Comparison of ENCODE assay signal across 20 cellular contexts in the genomic region with DNA sequence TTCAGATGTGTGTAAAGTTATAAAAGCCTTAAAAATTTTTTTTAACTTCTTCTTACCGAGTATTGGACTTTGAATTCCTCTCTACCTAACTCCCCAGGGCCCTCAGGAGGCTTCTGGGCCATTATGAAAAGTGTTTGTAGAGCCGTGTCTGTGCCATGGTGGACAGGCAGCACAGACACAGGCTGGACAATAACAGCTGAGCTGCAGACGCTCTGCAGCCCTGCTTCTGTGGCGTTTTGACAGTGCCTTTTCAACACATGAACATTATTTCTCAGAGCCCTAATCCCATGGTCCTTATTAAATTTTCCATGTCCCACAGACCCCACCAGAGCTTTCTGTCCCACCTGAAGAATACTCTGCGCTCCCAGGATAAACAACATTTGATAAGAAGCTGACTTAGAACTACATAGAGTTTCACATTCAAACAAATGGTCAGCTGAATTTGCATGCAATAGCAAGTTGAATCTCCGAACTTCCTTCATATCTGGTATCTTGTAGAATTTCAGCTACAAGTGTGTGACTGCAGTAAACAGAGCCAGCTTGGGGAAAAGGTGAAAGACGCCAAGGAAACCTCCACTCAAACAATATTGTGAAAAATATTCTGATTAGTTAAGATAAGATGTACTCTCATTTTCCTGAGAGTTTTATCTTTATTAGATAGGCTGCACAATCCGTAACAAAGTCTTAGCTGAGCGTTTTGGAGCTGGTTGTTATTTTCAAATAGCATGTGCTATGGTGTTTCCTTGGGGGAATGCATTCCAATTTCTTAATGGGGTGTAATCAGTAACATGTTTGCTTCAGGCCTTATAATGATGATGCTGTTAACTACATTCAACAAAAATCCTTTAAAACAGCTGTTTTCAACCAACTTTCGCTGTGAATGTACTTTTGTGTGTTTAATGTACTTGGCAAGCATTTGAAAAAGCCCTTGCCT.
DNase-seq lines count a peak whose midpoint lies in the region; ATAC-seq and TF ChIP-seq lines count a peak whose summit lies in the region.
"Had no signal": no experiment of that assay in that cellular context is flagged by ENCODE, and none has a peak within 500 bp of the region (broad histone marks: within the 10 kb centered on the region; RNA-seq: fewer than 3 reads in every experiment).

No MANE protein-coding gene starts in this region.

- intact Hi-C loops in Right ventricle myocardium inferior (cut with DNase I) (no loop called here), left ventricle myocardium superior (cut with micrococcal nuclease) (no loop called here)

- H3K36me3 ChIP-seq in right atrium auricular region, result no peaks in the 10 kb centered on the region

- H3K4me3 Mint-ChIP-seq in nephron, result no peak overlapping the region
- H3K4me3 Mint-ChIP-seq: activated CD4-positive, alpha-beta T cell treated with anti-CD3 and anti-CD28 coated beads, Interleukin-2, amount 10 ng/mL, durations not matched to agents 24 days and 14 days; CD14-positive monocyte; central memory CD8-positive, alpha-beta T cell; IgD-negative memory B cell had no signal

- no peaks in the 10 kb centered on the region for H3K27me3 Mint-ChIP-seq in nephron (ENCODE audit: low read depth)
- H3K27me3 Mint-ChIP-seq: activated CD4-positive, alpha-beta T cell treated with anti-CD3 and anti-CD28 coated beads, Interleukin-2, amount 10 ng/mL, durations not matched to agents 24 days and 14 days; central memory CD8-positive, alpha-beta T cell had no signal

- H3K4me3 ChIP-seq in right atrium auricular region, result no peak overlapping the region

- no peak for DNase-seq in Right ventricle myocardium inferior (ENCODE audit: missing footprints)
- no peak for DNase-seq in right atrium auricular region (ENCODE audit: low spot score)
- no peak for DNase-seq in left ventricle myocardium superior
- DNase-seq in HUDEP-2 (lab: John Stamatoyannopoulos, UW; ENCODE audit: unreplicated experiment in 76 of 76), result no peak
- no peak for DNase-seq in epidermal melanocyte (ENCODE audit: insufficient read length, low spot score)
- DNase-seq in NCI-H1105 (lab: John Stamatoyannopoulos, UW), result no peak
- DNase-seq in SHP77 (lab: John Stamatoyannopoulos, UW), result no peak
- DNase-seq: activated CD4-positive, alpha-beta T cell treated with anti-CD3 and anti-CD28 coated beads, Interleukin-2, amount 10 ng/mL, durations not matched to agents 24 days and 14 days; activated CD8-positive, alpha-beta memory T cell treated with anti-CD3 and anti-CD28 coated beads, Interleukin-2, amount 50 U/mL, for 48 hours; activated gamma-delta T cell; effector CD4-positive, alpha-beta T cell; MM.1S; NCI-H1694; stimulated activated CD4-positive, alpha-beta T cell treated with anti-CD3 and anti-CD28 coated beads, Interleukin-4, amount 100 ng/mL, for 1 hour; substantia nigra; SW 1271 had no signal

- no peak overlapping the region for H3K27ac ChIP-seq in right atrium auricular region

- H3K36me3 Mint-ChIP-seq in nephron (ENCODE audit: low read depth), result no peaks in the 10 kb centered on the region
- H3K36me3 Mint-ChIP-seq: CD14-positive monocyte, IgD-negative memory B cell had no signal

- peaks cover 0 to 14% of the 10 kb centered on the region in 2 donors for H3K4me1 ChIP-seq in right atrium auricular region

- peak overlapping the region; percentile 74 to 92 (median 90) for H3K27ac Mint-ChIP-seq in nephron
- H3K27ac Mint-ChIP-seq: activated CD4-positive, alpha-beta T cell treated with anti-CD3 and anti-CD28 coated beads, Interleukin-2, amount 10 ng/mL, durations not matched to agents 24 days and 14 days; IgD-negative memory B cell had no signal

- no peaks in the 10 kb centered on the region for H3K9me3 ChIP-seq in right atrium auricular region

- no peak for TF ChIP-seq CTCF in right atrium auricular region (IDR thresholded peaks at IDR 0.05)
- no peak for TF ChIP-seq CTCF in nephron (IDR thresholded peaks at IDR 0.05; ENCODE audit: unreplicated experiment in 3 of 3)

- H3K9me3 Mint-ChIP-seq in nephron, result no peaks in the 10 kb centered on the region
- H3K9me3 Mint-ChIP-seq: activated CD4-positive, alpha-beta T cell treated with anti-CD3 and anti-CD28 coated beads, Interleukin-2, amount 10 ng/mL, durations not matched to agents 24 days and 14 days; CD14-positive monocyte; central memory CD8-positive, alpha-beta T cell; IgD-negative memory B cell had no signal

- H3K27me3 ChIP-seq in right atrium auricular region, result no peaks in the 10 kb centered on the region

- H3K4me1 Mint-ChIP-seq in nephron, result peaks cover 33% of the 10 kb centered on the region
- H3K4me1 Mint-ChIP-seq: activated CD4-positive, alpha-beta T cell treated with anti-CD3 and anti-CD28 coated beads, Interleukin-2, amount 10 ng/mL, durations not matched to agents 24 days and 14 days; CD14-positive monocyte; central memory CD8-positive, alpha-beta T cell; IgD-negative memory B cell had no signal

- ATAC-seq in Right ventricle myocardium inferior (peak; percentile 64), left ventricle myocardium superior (peak; percentile 85)
